In genomic region chr11:44564653-44565007, GRCh38 we compare ENCODE assay signal across 8 cellular contexts. TPM values are rescaled to one million over a fixed set of nuclear protein-coding genes. Genes with fewer than 3 reads are reported as not detected.
A peak's percentile ranks its signal among the peaks of the same experiment; 100 is the strongest.
DNase-seq lines count a peak whose midpoint lies in the region; ATAC-seq, FAIRE-seq and TF ChIP-seq lines count a peak whose summit lies in the region.

No MANE protein-coding gene starts in this region.

- no peak for ATAC-seq in HG02973 (IDR thresholded peaks at IDR 0.05; ENCODE audit: unreplicated experiment)

- peak overlapping the region; percentile 55 for H3K4me3 ChIP-seq in astrocyte (ENCODE audit: insufficient read depth, low read depth, low read length)
- H3K4me3 ChIP-seq in iPS-20b (ENCODE audit: low read length), result peak overlapping the region; percentile 68
- peak overlapping the region; percentile 47 to 58 (median 54) for H3K4me3 ChIP-seq in skin epidermis

- peak overlapping the region; percentile 84 for H3K4me3 Mint-ChIP-seq in activated naive CD4-positive, alpha-beta T cell treated with anti-CD3 and anti-CD28 coated beads, Interleukin-2, amount 10 ng/mL, durations not matched to agents 7 days and 5 days
- peak overlapping the region; percentile 60 for H3K4me3 Mint-ChIP-seq in astrocyte (ENCODE audit: unreplicated experiment)

- H3K4me1 ChIP-seq in astrocyte (ENCODE audit: insufficient read depth, low read length) (peaks cover 47% of the 10 kb centered on the region), iPS-20b (ENCODE audit: insufficient read depth, low read length) (peaks cover 19% of the 10 kb centered on the region; the same call in 1 of the 2 replicates)

- H3K36me3 Mint-ChIP-seq in activated naive CD4-positive, alpha-beta T cell treated with anti-CD3 and anti-CD28 coated beads, Interleukin-2, amount 10 ng/mL, durations not matched to agents 7 days and 5 days, result peaks cover 13% of the 10 kb centered on the region
- H3K36me3 Mint-ChIP-seq in astrocyte (ENCODE audit: low read depth, unreplicated experiment), result peaks cover 7% of the 10 kb centered on the region

- H3K27ac Mint-ChIP-seq in activated naive CD4-positive, alpha-beta T cell treated with anti-CD3 and anti-CD28 coated beads, Interleukin-2, amount 10 ng/mL, durations not matched to agents 7 days and 5 days, result peak overlapping the region; percentile 53
- peak overlapping the region; percentile 83 for H3K27ac Mint-ChIP-seq in astrocyte (ENCODE audit: unreplicated experiment)

- DNase-seq in activated naive CD4-positive, alpha-beta T cell treated with anti-CD3 and anti-CD28 coated beads, Interleukin-2, amount 10 ng/mL, durations not matched to agents 7 days and 5 days, result no peak
- no peak for DNase-seq in activated naive CD4-positive, alpha-beta T cell treated with Interleukin-2 at 50 U/mL for 16 hours
- peak; percentile 84 for DNase-seq in NCI-H2171 treated with DMSO at 0.1 percent for 48 hours (lab: John Stamatoyannopoulos, UW)
- DNase-seq in astrocyte (ENCODE audit: low read depth), result peak; percentile 73
- no peak for DNase-seq in iPS-NIHi11 (ENCODE audit: low spot score)

- H3K36me3 ChIP-seq in astrocyte (ENCODE audit: insufficient read depth, low read length), result no peaks in the 10 kb centered on the region
- no peaks in the 10 kb centered on the region for H3K36me3 ChIP-seq in iPS-20b (ENCODE audit: insufficient read depth, low read depth, low read length)

- FAIRE-seq in astrocyte (lab: Jason Lieb, UNC), result no peak

- H3K27me3 ChIP-seq in astrocyte (ENCODE audit: insufficient read depth, low read length) (no peaks in the 10 kb centered on the region), iPS-20b (ENCODE audit: insufficient read depth, low read length) (peaks cover 42% of the 10 kb centered on the region)

- TF ChIP-seq CTCF in astrocyte (IDR thresholded peaks at IDR 0.05; ENCODE audit: insufficient read depth, low read depth, low read length), result no peak

- peak overlapping the region; percentile 87 for H2AFZ ChIP-seq in astrocyte (ENCODE audit: low read depth, low read length)

- peaks cover 74% of the 10 kb centered on the region for H3K4me1 Mint-ChIP-seq in activated naive CD4-positive, alpha-beta T cell treated with anti-CD3 and anti-CD28 coated beads, Interleukin-2, amount 10 ng/mL, durations not matched to agents 7 days and 5 days
- peaks cover 57% of the 10 kb centered on the region for H3K4me1 Mint-ChIP-seq in astrocyte (ENCODE audit: low read depth, unreplicated experiment)

- no peaks in the 10 kb centered on the region for H3K9me3 ChIP-seq in astrocyte (ENCODE audit: insufficient read depth, low read depth, low read length)
- no peaks in the 10 kb centered on the region for H3K9me3 ChIP-seq in iPS-20b (ENCODE audit: insufficient read depth, low read depth, low read length)

- no peaks in the 10 kb centered on the region for H3K79me2 ChIP-seq in astrocyte (ENCODE audit: insufficient read depth, low read length)

- H3K4me2 ChIP-seq in astrocyte (ENCODE audit: low read length), result peak overlapping the region; percentile 89

- no peaks in the 10 kb centered on the region for H3K9me3 Mint-ChIP-seq in activated naive CD4-positive, alpha-beta T cell treated with anti-CD3 and anti-CD28 coated beads, Interleukin-2, amount 10 ng/mL, durations not matched to agents 7 days and 5 days
- no peaks in the 10 kb centered on the region for H3K9me3 Mint-ChIP-seq in astrocyte (ENCODE audit: unreplicated experiment)

- CTCF ChIA-PET in activated naive CD4-positive, alpha-beta T cell treated with anti-CD3 and anti-CD28 coated beads, Interleukin-2, amount 10 ng/mL, durations not matched to agents 7 days and 5 days (lab: Charles Lee), result interaction anchor here (1.9 to 21.5 kb wide), 4 partner anchors 8 to 49 kb away, joined by 4 to 403 read pairs (median 6); no protein-coding TSS in a partner anchor

- no peaks in the 10 kb centered on the region for H4K20me1 ChIP-seq in astrocyte (ENCODE audit: insufficient read depth, low read length)

- H3K27me3 Mint-ChIP-seq in activated naive CD4-positive, alpha-beta T cell treated with anti-CD3 and anti-CD28 coated beads, Interleukin-2, amount 10 ng/mL, durations not matched to agents 7 days and 5 days, result no peaks in the 10 kb centered on the region
- H3K27me3 Mint-ChIP-seq in astrocyte (ENCODE audit: low read depth, unreplicated experiment), result no peaks in the 10 kb centered on the region

- H3K9ac ChIP-seq in astrocyte (ENCODE audit: low read length), result peak overlapping the region; percentile 86
- peak overlapping the region; percentile 60; the same call in 1 of the 2 replicates for H3K9ac ChIP-seq in iPS-20b (ENCODE audit: low read depth, low read length)

- H3K27ac ChIP-seq in astrocyte (ENCODE audit: low read depth, low read length) (peak overlapping the region; percentile 91), iPS-20b (ENCODE audit: low read length) (no peak overlapping the region), skin epidermis (peak overlapping the region; percentile 1 to 97 (median 92))

RNA-seq across cellular contexts. Expression of gene CD82, which starts 0.8 kb away (rescaled TPM):
- total RNA-seq in astrocyte, result 74.5 and 90.6 TPM in 2 replicates

Comparison
In these comparisons a context has a peak if more than half of its experiments do, and no peak if none do; other contexts are left out.
1. DNase-seq: peak in NCI-H2171 treated with DMSO at 0.1 percent for 48 hours (single experiment) and astrocyte (single experiment); none in activated naive CD4-positive, alpha-beta T cell treated with anti-CD3 and anti-CD28 coated beads, Interleukin-2, amount 10 ng/mL, durations not matched to agents 7 days and 5 days (single experiment), activated naive CD4-positive, alpha-beta T cell treated with Interleukin-2 at 50 U/mL for 16 hours (single experiment) and iPS-NIHi11 (single experiment).
2. Peak in every context shown above with its lines, with median percentiles within 50 percentile points of each other: H3K4me3 ChIP-seq.